13 cellular contexts compared by ENCODE assay signal in genomic region chr5:119016125-119016774, GRCh38. TPM values are rescaled to one million over a fixed set of nuclear protein-coding genes. Genes with fewer than 3 reads are reported as not detected.
DNase-seq lines count a peak whose midpoint lies in the region; ATAC-seq, FAIRE-seq and TF ChIP-seq lines count a peak whose summit lies in the region.
"Had no signal": no experiment of that assay in that cellular context is flagged by ENCODE, and none has a peak within 500 bp of the region (broad histone marks: within the 10 kb centered on the region; RNA-seq: fewer than 3 reads in every experiment).

No MANE protein-coding gene starts in this region.

- H3K9ac ChIP-seq in BLaER1 treated with 17β-estradiol and CSF1 and Interleukin-3, amounts not matched to agents 10 nM and 100 nM = no peak overlapping the region

- no peaks in the 10 kb centered on the region for H3K36me3 ChIP-seq in BLaER1 treated with 17β-estradiol and CSF1 and Interleukin-3, amounts not matched to agents 10 nM and 100 nM
- no peaks in the 10 kb centered on the region for H3K36me3 ChIP-seq in CD8-positive, alpha-beta T cell (ENCODE audit: insufficient read depth, low read length)

- peak overlapping the region in 6 of 11 experiments; percentile 15 to 62 (median 44); a peak in 11 of 22 replicates for H3K27ac ChIP-seq in BLaER1 treated with 17β-estradiol and CSF1 and Interleukin-3, amounts not matched to agents 10 nM and 100 nM
- no peak overlapping the region for H3K27ac ChIP-seq in CD8-positive, alpha-beta T cell (ENCODE audit: low read depth, low read length)

- DNase-seq in DMS53 treated with DMSO at 0.1 percent for 48 hours (lab: John Stamatoyannopoulos, UW; ENCODE audit: unreplicated experiment) (no peak), cardiac septum (ENCODE audit: low spot score) (no peak), frontal cortex (ENCODE audit: low spot score in 2 of 2) (no peak)
- DNase-seq in CD8-positive, alpha-beta T cell = no peak
- DNase-seq: NCI-H510A treated with DMSO at 0.1 percent for 48 hours; stimulated activated naive CD4-positive, alpha-beta T cell; T-helper 1 cell had no signal

- FAIRE-seq in frontal cortex (lab: Jason Lieb, UNC) = no peak
- FAIRE-seq: A204.1, bronchial epithelial cell had no signal

- peaks cover 19 to 58% (median 36%) of the 10 kb centered on the region in 10 experiments for H3K4me1 ChIP-seq in BLaER1 treated with 17β-estradiol and CSF1 and Interleukin-3, amounts not matched to agents 10 nM and 100 nM
- H3K4me1 ChIP-seq in CD8-positive, alpha-beta T cell (ENCODE audit: insufficient read depth, low read length) = no peaks in the 10 kb centered on the region

- H3K4me3 Mint-ChIP-seq in CD8-positive, alpha-beta T cell = no peak overlapping the region

- H3K4me3 ChIP-seq in BLaER1 treated with 17β-estradiol and CSF1 and Interleukin-3, amounts not matched to agents 10 nM and 100 nM = no peak overlapping the region
- H3K4me3 ChIP-seq in CD8-positive, alpha-beta T cell (ENCODE audit: low read depth, low read length) = no peak overlapping the region

- 0 out of 22 replicates have a peak, but pooled peaks cover 0 to 5% (median 0%) of the 10 kb centered on the region in 11 experiments for H3K9me3 ChIP-seq in BLaER1 treated with 17β-estradiol and CSF1 and Interleukin-3, amounts not matched to agents 10 nM and 100 nM (replicated peaks in 1 of 11)
- H3K9me3 ChIP-seq in CD8-positive, alpha-beta T cell (ENCODE audit: low read length) = no peaks in the 10 kb centered on the region

- H3K36me3 Mint-ChIP-seq in CD8-positive, alpha-beta T cell = no peaks in the 10 kb centered on the region

- H3K4me2 ChIP-seq in BLaER1 treated with 17β-estradiol and CSF1 and Interleukin-3, amounts not matched to agents 10 nM and 100 nM = peak overlapping the region in 6 of 11 experiments; percentile 9 to 44 (median 28); a peak in 6 of 22 replicates

- ATAC-seq in GM19328 (IDR thresholded peaks at IDR 0.05; ENCODE audit: unreplicated experiment) (peak; percentile 75), HG02852 (IDR thresholded peaks at IDR 0.05; ENCODE audit: unreplicated experiment) (peak; percentile 83), HG03575 (IDR thresholded peaks at IDR 0.05; ENCODE audit: extremely low read depth, insufficient number of reproducible peaks, low FRiP score, unreplicated experiment) (peak; percentile 89)
- no peak for ATAC-seq in CD8-positive, alpha-beta T cell

- no peaks in the 10 kb centered on the region for H3K27me3 Mint-ChIP-seq in CD8-positive, alpha-beta T cell (ENCODE audit: low read depth)

- H4K20me1 ChIP-seq in BLaER1 treated with 17β-estradiol and CSF1 and Interleukin-3, amounts not matched to agents 10 nM and 100 nM = no peaks in the 10 kb centered on the region

- H3K27me3 ChIP-seq in BLaER1 treated with 17β-estradiol and CSF1 and Interleukin-3, amounts not matched to agents 10 nM and 100 nM = no peaks in the 10 kb centered on the region
- H3K27me3 ChIP-seq in CD8-positive, alpha-beta T cell (ENCODE audit: insufficient read depth, low read length) = no peaks in the 10 kb centered on the region

- POLR2A ChIA-PET in CD8-positive, alpha-beta T cell (lab: Charles Lee) = interaction anchor here (0.5 kb wide), 1 partner anchor 442 kb away, joined by 3 read pairs; no protein-coding TSS in a partner anchor

- no peaks in the 10 kb centered on the region for H3K9me3 Mint-ChIP-seq in CD8-positive, alpha-beta T cell

- H3K4me1 Mint-ChIP-seq in CD8-positive, alpha-beta T cell (ENCODE audit: low read depth) = no peaks in the 10 kb centered on the region

- intact Hi-C loops in CD8-positive, alpha-beta T cell (cut with DNase I, micrococcal nuclease) = no loop called here
- intact Hi-C loops in cardiac septum (cut with DNase I) = no loop called here

- no peak overlapping the region for H3K27ac Mint-ChIP-seq in CD8-positive, alpha-beta T cell

- CTCF ChIA-PET in CD8-positive, alpha-beta T cell (lab: Charles Lee) = interaction anchor here (0.8 to 2.5 kb wide), 2 partner anchors 11 to 396 kb away, joined by 3 to 9 read pairs; no protein-coding TSS in a partner anchor

- no peak for TF ChIP-seq CTCF in CD8-positive, alpha-beta T cell (IDR thresholded peaks at IDR 0.05)

RNA-seq across cellular contexts. Expression of gene DTWD2, which starts 27.9 kb away (rescaled TPM):
- 1 to 10 TPM; 1.6 to 1.9 TPM for total RNA-seq in CD8-positive, alpha-beta T cell
- total RNA-seq in cardiac septum = 10.1 TPM
- 11.8 TPM for total RNA-seq in frontal cortex

RNA-seq across cellular contexts. Expression of gene DMXL1, which starts 54.6 kb away (rescaled TPM):
- 10 to 100 TPM; 28.7 to 32.4 TPM for total RNA-seq in CD8-positive, alpha-beta T cell
- total RNA-seq in cardiac septum (28.2 TPM), frontal cortex (104 TPM)
